In genomic region chr7:97373743-97374142, GRCh38 we compare ENCODE assay signal across 25 cellular contexts.
"Had no signal": no experiment of that assay in that cellular context is flagged by ENCODE, and none has a peak within 500 bp of the region (broad histone marks: within the 10 kb centered on the region; RNA-seq: fewer than 3 reads in every experiment).

No MANE protein-coding gene starts in this region.

- H3K27me3 ChIP-seq: adrenal gland, MG63 had no signal

- H3K4me1 Mint-ChIP-seq: activated naive CD8-positive, alpha-beta T cell treated with anti-CD3 and anti-CD28 coated beads, Interleukin-2, amount 10 ng/mL, durations not matched to agents 7 days and 5 days; IgD-negative memory B cell; T-helper 17 cell had no signal

- FAIRE-seq: RCC 7860, TTC549 had no signal

- DNase-seq: activated CD4-positive, CD25-positive, alpha-beta regulatory T cell; activated CD8-positive, alpha-beta memory T cell treated with anti-CD3 and anti-CD28 coated beads, Interleukin-2, amount 50 U/mL, for 4 hours; activated CD8-positive, alpha-beta T cell treated with anti-CD3 and anti-CD28 coated beads for 36 hours; activated naive CD4-positive, alpha-beta T cell treated with anti-CD3 and anti-CD28 coated beads, Interleukin-2, amount 50 U/mL, for 16 hours; activated naive CD8-positive, alpha-beta T cell treated with anti-CD3 and anti-CD28 coated beads, Interleukin-2, amount 10 ng/mL, durations not matched to agents 7 days and 5 days; adrenal gland; anterior cingulate cortex; cerebellar nuclear complex; MG63; MV-4-11; NCI-H1105 treated with DMSO at 0.1 percent for 48 hours; NCI-H1436 treated with DMSO at 0.1 percent for 48 hours; NCI-H187; NCI-H2171; NCI-H2227 treated with DMSO at 0.1 percent for 48 hours; NCI-H446 treated with DMSO at 0.1 percent for 48 hours; NCI-H526 treated with DMSO at 0.1 percent for 48 hours; PC-3; SIG-M5; T-helper 17 cell; T1000 had no signal

- H3K36me3 Mint-ChIP-seq: activated naive CD8-positive, alpha-beta T cell treated with anti-CD3 and anti-CD28 coated beads, Interleukin-2, amount 10 ng/mL, durations not matched to agents 7 days and 5 days had no signal

- ATAC-seq: activated CD8-positive, alpha-beta T cell treated with anti-CD3 and anti-CD28 coated beads for 36 hours; PC-3; T-helper 17 cell had no signal

- H3K4me3 ChIP-seq: adrenal gland, MG63 had no signal

- H3K9me3 Mint-ChIP-seq: activated naive CD8-positive, alpha-beta T cell treated with anti-CD3 and anti-CD28 coated beads, Interleukin-2, amount 10 ng/mL, durations not matched to agents 7 days and 5 days had no signal

- H3K9me3 ChIP-seq: adrenal gland, MG63 had no signal

- H3K27ac ChIP-seq: adrenal gland, KMS-11 had no signal

- H3K4me2 ChIP-seq: KMS-11 had no signal

- H3K36me3 ChIP-seq: adrenal gland, MG63 had no signal

- H3K4me3 Mint-ChIP-seq: activated CD8-positive, alpha-beta T cell treated with anti-CD3 and anti-CD28 coated beads for 36 hours; activated naive CD8-positive, alpha-beta T cell treated with anti-CD3 and anti-CD28 coated beads, Interleukin-2, amount 10 ng/mL, durations not matched to agents 7 days and 5 days; IgD-negative memory B cell; T-helper 17 cell had no signal

- H3K4me1 ChIP-seq: adrenal gland had no signal

- H3K27ac Mint-ChIP-seq: activated CD8-positive, alpha-beta T cell treated with anti-CD3 and anti-CD28 coated beads for 36 hours; activated naive CD8-positive, alpha-beta T cell treated with anti-CD3 and anti-CD28 coated beads, Interleukin-2, amount 10 ng/mL, durations not matched to agents 7 days and 5 days; IgD-negative memory B cell; T-helper 17 cell had no signal

- H3K27me3 Mint-ChIP-seq: activated CD8-positive, alpha-beta T cell treated with anti-CD3 and anti-CD28 coated beads for 36 hours; activated naive CD8-positive, alpha-beta T cell treated with anti-CD3 and anti-CD28 coated beads, Interleukin-2, amount 10 ng/mL, durations not matched to agents 7 days and 5 days; IgD-negative memory B cell; T-helper 17 cell had no signal

- H3K9ac ChIP-seq: KMS-11 had no signal
